Comparison of ENCODE assay signal across 19 cellular contexts in genomic region chr4:25888781-25889180, GRCh38. TPM values are rescaled to one million over a fixed set of nuclear protein-coding genes. Genes with fewer than 3 reads are reported as not detected.
DNase-seq lines count a peak whose midpoint lies in the region; ATAC-seq and TF ChIP-seq lines count a peak whose summit lies in the region.
"Had no signal": no experiment of that assay in that cellular context is flagged by ENCODE, and none has a peak within 500 bp of the region (broad histone marks: within the 10 kb centered on the region; RNA-seq: fewer than 3 reads in every experiment).

No MANE protein-coding gene starts in this region.

- POLR2A ChIA-PET in IMR-90 (lab: Charles Lee; ENCODE audit: unreplicated experiment) = no interaction called here
- POLR2A ChIA-PET in naive thymus-derived CD8-positive, alpha-beta T cell (lab: Charles Lee) = interaction anchor here (0.6 kb wide), 1 partner anchor 27 kb away, joined by 3 read pairs; no protein-coding TSS in a partner anchor

- in situ Hi-C loops in IMR-90 (cut with MboI; ENCODE audit: low sequenced_read_pairs) (no loop called here), astrocyte of the spinal cord (cut with HindIII; ENCODE audit: low sequenced_read_pairs) (no loop called here)

- no peak overlapping the region for H3K4me2 ChIP-seq in IMR-90 (ENCODE audit: low read depth, low read length)

- H3K4ac ChIP-seq in IMR-90 (ENCODE audit: low read depth, low read length) = no peak overlapping the region

- dilution Hi-C loops in IMR-90 (cut with HindIII; ENCODE audit: low sequenced_read_pairs, unreplicated experiment) = no loop called here

- no peak overlapping the region for H4K8ac ChIP-seq in IMR-90 (ENCODE audit: low read depth in 2 of 2, low read length in 2 of 2)

- H3K4me1 ChIP-seq in IMR-90 (ENCODE audit: control insufficient read depth, insufficient read depth, low read length) = peaks cover 10% of the 10 kb centered on the region
- H3K4me1 ChIP-seq: Peyer's patch had no signal

- H3K18ac ChIP-seq in IMR-90 (ENCODE audit: low read depth, low read length) = no peak overlapping the region

- H3K9me3 ChIP-seq in IMR-90 (ENCODE audit: control insufficient read depth, insufficient read depth, low read length) = no peaks in the 10 kb centered on the region
- H3K9me3 ChIP-seq: BE2C, Peyer's patch had no signal

- H2AK9ac ChIP-seq in IMR-90 (replicated peaks; ENCODE audit: low read depth, low read length, poor library complexity) = no peak overlapping the region

- no peaks in the 10 kb centered on the region for H3K36me3 ChIP-seq in IMR-90 (ENCODE audit: control insufficient read depth, insufficient read depth, low read length)
- H3K36me3 ChIP-seq: BE2C, Peyer's patch had no signal

- no peak for ATAC-seq in IMR-90 (ENCODE audit: low read depth)
- no peak for ATAC-seq in memory B cell (ENCODE audit: low read depth)
- no peak for ATAC-seq in HG03460 (IDR thresholded peaks at IDR 0.05; ENCODE audit: unreplicated experiment)
- ATAC-seq in HG02763 (IDR thresholded peaks at IDR 0.05; ENCODE audit: unreplicated experiment) = no peak
- no peak for ATAC-seq in naive thymus-derived CD8-positive, alpha-beta T cell

- no peak overlapping the region for H3K27ac ChIP-seq in IMR-90 (ENCODE audit: insufficient read depth, low read length)
- H3K27ac ChIP-seq: Peyer's patch had no signal

- H3K4me3 Mint-ChIP-seq in memory B cell = no peak overlapping the region
- H3K4me3 Mint-ChIP-seq in naive thymus-derived CD8-positive, alpha-beta T cell = no peak overlapping the region
- H3K4me3 Mint-ChIP-seq: CD4-positive, alpha-beta memory T cell had no signal

- H3K4me3 ChIP-seq in IMR-90 (ENCODE audit: insufficient read depth, low read depth, low read length) (no peak overlapping the region), astrocyte of the spinal cord (ENCODE audit: low read depth, low read length) (no peak overlapping the region)
- H3K4me3 ChIP-seq: Peyer's patch had no signal

- peaks cover 10% of the 10 kb centered on the region; the same call in 1 of the 2 replicates for H3K9me1 ChIP-seq in IMR-90 (ENCODE audit: insufficient read depth, low read length)

- peaks cover 27% of the 10 kb centered on the region for H3K4me1 Mint-ChIP-seq in memory B cell
- H3K4me1 Mint-ChIP-seq in naive thymus-derived CD8-positive, alpha-beta T cell = peaks cover 0 to 9% (median 3%) of the 10 kb centered on the region in 4 donors

- no peak for TF ChIP-seq RAD21 in IMR-90 (IDR thresholded peaks at IDR 0.05; ENCODE audit: low read length)

- no peak overlapping the region for H3K23ac ChIP-seq in IMR-90 (ENCODE audit: low read depth, low read length)

- H3K79me1 ChIP-seq in IMR-90 (ENCODE audit: low read depth in 1 of 2, low read length in 2 of 2) = no peaks in the 10 kb centered on the region

- no peaks in the 10 kb centered on the region for H3K27me3 Mint-ChIP-seq in memory B cell
- peaks cover 0 to 2% (median 2%) of the 10 kb centered on the region in 5 donors for H3K27me3 Mint-ChIP-seq in naive thymus-derived CD8-positive, alpha-beta T cell
- H3K27me3 Mint-ChIP-seq: CD4-positive, alpha-beta memory T cell had no signal

- no TSS peak for BruUV-seq in IMR-90 (replicated peaks; lab: Mats Ljungman, UMichigan)

- no peak overlapping the region for H2BK120ac ChIP-seq in IMR-90 (ENCODE audit: low read depth, low read length)

- no peaks in the 10 kb centered on the region for H3K9me3 Mint-ChIP-seq in memory B cell
- no peaks in the 10 kb centered on the region for H3K9me3 Mint-ChIP-seq in naive thymus-derived CD8-positive, alpha-beta T cell
- H3K9me3 Mint-ChIP-seq: CD4-positive, alpha-beta memory T cell had no signal

- H3K36me3 Mint-ChIP-seq in memory B cell = no peaks in the 10 kb centered on the region
- H3K36me3 Mint-ChIP-seq in naive thymus-derived CD8-positive, alpha-beta T cell = peaks cover 0 to 2% (median 0%) of the 10 kb centered on the region in 3 donors

- H3K27me3 ChIP-seq in IMR-90 (ENCODE audit: control insufficient read depth, insufficient read depth, low read length) = no peaks in the 10 kb centered on the region
- H3K27me3 ChIP-seq: BE2C, Peyer's patch had no signal

- intact Hi-C loops in IMR-90 (cut with micrococcal nuclease) = no loop called here

- no peak overlapping the region for H4K91ac ChIP-seq in IMR-90 (ENCODE audit: insufficient read depth, low read depth, low read length)

- H4K5ac ChIP-seq in IMR-90 (ENCODE audit: low read depth, low read length) = no peak overlapping the region

- H3K9ac ChIP-seq in IMR-90 (ENCODE audit: low read depth, low read length) = no peak overlapping the region

- no peaks in the 10 kb centered on the region for H4K20me1 ChIP-seq in IMR-90 (ENCODE audit: insufficient read depth, low read length)

- H3K56ac ChIP-seq in IMR-90 (ENCODE audit: extremely low read depth, insufficient read depth, low read length) = no peak overlapping the region

- TF ChIP-seq CTCF in IMR-90 (conservative IDR thresholded peaks at IDR 0.05; ENCODE audit: low read depth, low read length) (no peak), astrocyte of the spinal cord (IDR thresholded peaks at IDR 0.05; ENCODE audit: low read depth, low read length) (no peak)

- H2BK5ac ChIP-seq in IMR-90 (ENCODE audit: low read depth, low read length, poor library complexity, severe bottlenecking) = no peak overlapping the region

- DNase-seq in ELR (ENCODE audit: low read depth) (peak; percentile 35), IMR-90 (peak; percentile 39), astrocyte of the spinal cord (ENCODE audit: low read depth, low spot score) (peak; percentile 22), memory B cell (ENCODE audit: low spot score in 2 of 2) (no peak), NCI-H146 treated with DMSO at 0.1 percent for 48 hours (lab: John Stamatoyannopoulos, UW; ENCODE audit: unreplicated experiment) (no peak)
- no peak for DNase-seq in naive thymus-derived CD8-positive, alpha-beta T cell
- DNase-seq: BE2C; CD4-positive, alpha-beta memory T cell; DMS79; GF-D8; GOT3; Kasumi-1; NCI-H1048; NCI-H187; NCI-H446; Peyer's patch; Right ventricle myocardium superior had no signal

- H2BK15ac ChIP-seq in IMR-90 (ENCODE audit: low read depth, low read length) = peak overlapping the region; percentile 42; the same call in 1 of the 3 replicates

- H2AFZ ChIP-seq in IMR-90 (replicated peaks; ENCODE audit: low read length, poor library complexity) = no peak overlapping the region

- no peak overlapping the region for H2BK20ac ChIP-seq in IMR-90 (ENCODE audit: low read depth, low read length)

- TF ChIP-seq POLR2A in IMR-90 (IDR thresholded peaks at IDR 0.05; ENCODE audit: low read depth, low read length) = no peak

- H3K14ac ChIP-seq in IMR-90 (replicated peaks; ENCODE audit: low read depth, low read length) = no peak overlapping the region

- H2AK5ac ChIP-seq in IMR-90 (ENCODE audit: low read depth, low read length) = no peak overlapping the region

- CTCF ChIA-PET in IMR-90 (lab: Yijun Ruan, JAX) = interaction anchor here (0.6 kb wide), 1 partner anchor 38 kb away, joined by 3 read pairs; no protein-coding TSS in a partner anchor

- peak overlapping the region; percentile 11 for H3K27ac Mint-ChIP-seq in memory B cell
- no peak overlapping the region for H3K27ac Mint-ChIP-seq in naive thymus-derived CD8-positive, alpha-beta T cell
- H3K27ac Mint-ChIP-seq: CD4-positive, alpha-beta memory T cell had no signal

TF ChIP-seq in IMR-90, 13 proteins besides CTCF, POLR2A, EP300 and RAD21:
- TF ChIP-seq ELK1 (IDR thresholded peaks at IDR 0.05; ENCODE audit: borderline replicate concordance, low read depth, low read length) (no peak), NFE2L2 (IDR thresholded peaks at IDR 0.05; ENCODE audit: low read depth, low read length) (no peak)

RNA-seq across cellular contexts. Expression of gene SMIM20, which starts 25.2 kb away (rescaled TPM):
- 13.6 and 24.4 TPM in 2 replicates for total RNA-seq in IMR-90 (2012; rRNA removed)
- polyA plus RNA-seq in IMR-90 (2012; rRNA removed) = 20.5 and 23.1 TPM in 2 replicates
- polyA plus RNA-seq in IMR-90 (2012; cell fraction: cytosol; rRNA removed) = 6.7 and 13.7 TPM in 2 replicates
- 2.5 and 9.9 TPM in 2 replicates for polyA plus RNA-seq in IMR-90 (2012; cell fraction: nucleus; rRNA removed; ENCODE audit: low replicate concordance)
- total RNA-seq in naive thymus-derived CD8-positive, alpha-beta T cell = 10 to 100 TPM; 19.4 to 20.0 TPM
- polyA plus RNA-seq in naive thymus-derived CD8-positive, alpha-beta T cell = 10 to 100 TPM; 64.1 to 76.4 (median 65.8) TPM

RNA-seq across cellular contexts. Expression of gene SEL1L3, which starts 26.0 kb away (rescaled TPM):
- total RNA-seq in IMR-90 (2012; rRNA removed) = 31.7 and 43.7 TPM in 2 replicates
- polyA plus RNA-seq in IMR-90 (2012; rRNA removed) = 13.1 and 16.4 TPM in 2 replicates
- polyA plus RNA-seq in IMR-90 (2012; cell fraction: cytosol; rRNA removed) = 5.4 and 6.4 TPM in 2 replicates
- 5.6 and 13.5 TPM in 2 replicates for polyA plus RNA-seq in IMR-90 (2012; cell fraction: nucleus; rRNA removed; ENCODE audit: low replicate concordance)
- total RNA-seq in naive thymus-derived CD8-positive, alpha-beta T cell = 10 to 100 TPM; 52.7 to 57.2 TPM
- 10 to 100 TPM; 19.2 to 35.1 (median 30.4) TPM for polyA plus RNA-seq in naive thymus-derived CD8-positive, alpha-beta T cell

Comparison
In these comparisons a context has a peak if more than half of its experiments do, and no peak if none do; other contexts are left out.
1. DNase-seq: peak in ELR (single experiment), IMR-90 (single experiment) and astrocyte of the spinal cord (single experiment); none in memory B cell (0 of 2), NCI-H146 treated with DMSO at 0.1 percent for 48 hours (single experiment) and naive thymus-derived CD8-positive, alpha-beta T cell (0 of 10).